ENCODE assay signal across 1 cellular context in the genomic region with DNA sequence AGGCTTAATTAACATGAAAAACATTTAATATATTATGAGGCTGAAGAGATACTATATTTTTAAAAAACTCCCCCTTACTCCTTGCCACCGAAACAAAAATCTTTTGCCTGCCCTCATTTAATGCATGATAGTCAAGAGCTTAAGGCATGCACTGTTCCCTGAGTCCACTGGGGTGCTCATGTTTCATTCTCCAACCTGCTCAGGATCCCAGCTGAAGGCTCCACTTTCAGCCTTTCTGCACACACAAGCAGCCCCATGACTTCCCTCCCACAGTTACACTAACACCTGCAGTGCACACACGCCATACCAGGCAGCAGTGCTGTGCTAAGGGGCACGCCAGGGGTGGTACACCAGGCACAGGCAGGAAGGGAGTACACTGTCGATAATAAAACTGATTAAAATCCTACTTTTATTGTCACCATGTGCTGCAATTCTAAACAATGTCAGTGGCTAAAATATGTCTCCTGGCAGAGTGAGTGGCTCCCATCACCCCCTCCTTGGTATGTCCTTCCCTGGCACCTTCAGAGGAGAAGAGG.
TF ChIP-seq lines count a peak whose summit lies in the region.

No MANE protein-coding gene starts in this region.

TF ChIP-seq in HCT116, 20 proteins besides CTCF, POLR2A, EP300 and RAD21 (continued from another document):
- TF ChIP-seq, protein P1, sequence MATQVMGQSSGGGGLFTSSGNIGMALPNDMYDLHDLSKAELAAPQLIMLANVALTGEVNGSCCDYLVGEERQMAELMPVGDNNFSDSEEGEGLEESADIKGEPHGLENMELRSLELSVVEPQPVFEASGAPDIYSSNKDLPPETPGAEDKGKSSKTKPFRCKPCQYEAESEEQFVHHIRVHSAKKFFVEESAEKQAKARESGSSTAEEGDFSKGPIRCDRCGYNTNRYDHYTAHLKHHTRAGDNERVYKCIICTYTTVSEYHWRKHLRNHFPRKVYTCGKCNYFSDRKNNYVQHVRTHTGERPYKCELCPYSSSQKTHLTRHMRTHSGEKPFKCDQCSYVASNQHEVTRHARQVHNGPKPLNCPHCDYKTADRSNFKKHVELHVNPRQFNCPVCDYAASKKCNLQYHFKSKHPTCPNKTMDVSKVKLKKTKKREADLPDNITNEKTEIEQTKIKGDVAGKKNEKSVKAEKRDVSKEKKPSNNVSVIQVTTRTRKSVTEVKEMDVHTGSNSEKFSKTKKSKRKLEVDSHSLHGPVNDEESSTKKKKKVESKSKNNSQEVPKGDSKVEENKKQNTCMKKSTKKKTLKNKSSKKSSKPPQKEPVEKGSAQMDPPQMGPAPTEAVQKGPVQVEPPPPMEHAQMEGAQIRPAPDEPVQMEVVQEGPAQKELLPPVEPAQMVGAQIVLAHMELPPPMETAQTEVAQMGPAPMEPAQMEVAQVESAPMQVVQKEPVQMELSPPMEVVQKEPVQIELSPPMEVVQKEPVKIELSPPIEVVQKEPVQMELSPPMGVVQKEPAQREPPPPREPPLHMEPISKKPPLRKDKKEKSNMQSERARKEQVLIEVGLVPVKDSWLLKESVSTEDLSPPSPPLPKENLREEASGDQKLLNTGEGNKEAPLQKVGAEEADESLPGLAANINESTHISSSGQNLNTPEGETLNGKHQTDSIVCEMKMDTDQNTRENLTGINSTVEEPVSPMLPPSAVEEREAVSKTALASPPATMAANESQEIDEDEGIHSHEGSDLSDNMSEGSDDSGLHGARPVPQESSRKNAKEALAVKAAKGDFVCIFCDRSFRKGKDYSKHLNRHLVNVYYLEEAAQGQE (IDR thresholded peaks at IDR 0.05; ENCODE audit: low read depth): no peak
- TF ChIP-seq, protein P2, sequence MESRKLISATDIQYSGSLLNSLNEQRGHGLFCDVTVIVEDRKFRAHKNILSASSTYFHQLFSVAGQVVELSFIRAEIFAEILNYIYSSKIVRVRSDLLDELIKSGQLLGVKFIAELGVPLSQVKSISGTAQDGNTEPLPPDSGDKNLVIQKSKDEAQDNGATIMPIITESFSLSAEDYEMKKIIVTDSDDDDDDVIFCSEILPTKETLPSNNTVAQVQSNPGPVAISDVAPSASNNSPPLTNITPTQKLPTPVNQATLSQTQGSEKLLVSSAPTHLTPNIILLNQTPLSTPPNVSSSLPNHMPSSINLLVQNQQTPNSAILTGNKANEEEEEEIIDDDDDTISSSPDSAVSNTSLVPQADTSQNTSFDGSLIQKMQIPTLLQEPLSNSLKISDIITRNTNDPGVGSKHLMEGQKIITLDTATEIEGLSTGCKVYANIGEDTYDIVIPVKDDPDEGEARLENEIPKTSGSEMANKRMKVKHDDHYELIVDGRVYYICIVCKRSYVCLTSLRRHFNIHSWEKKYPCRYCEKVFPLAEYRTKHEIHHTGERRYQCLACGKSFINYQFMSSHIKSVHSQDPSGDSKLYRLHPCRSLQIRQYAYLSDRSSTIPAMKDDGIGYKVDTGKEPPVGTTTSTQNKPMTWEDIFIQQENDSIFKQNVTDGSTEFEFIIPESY (IDR thresholded peaks at IDR 0.05; ENCODE audit: extremely low read depth, insufficient replicate concordance, low read length): no peak
- TF ChIP-seq EGR1 (IDR thresholded peaks at IDR 0.05; ENCODE audit: low read depth) (no peak), ATF3 (IDR thresholded peaks at IDR 0.05) (no peak), YY1 (IDR thresholded peaks at IDR 0.05; ENCODE audit: extremely low read depth, insufficient replicate concordance, low read depth, low read length) (no peak), JUND (IDR thresholded peaks at IDR 0.05) (no peak), TCF7L2 (IDR thresholded peaks at IDR 0.05; ENCODE audit: borderline replicate concordance, extremely low read depth, insufficient read depth, insufficient read length) (no peak), ZFX (IDR thresholded peaks at IDR 0.05) (no peak), SRF (IDR thresholded peaks at IDR 0.05; ENCODE audit: low read depth) (no peak), SIN3A (IDR thresholded peaks at IDR 0.05; ENCODE audit: low read depth) (no peak), CBX3 (IDR thresholded peaks at IDR 0.05; ENCODE audit: low read depth) (no peak), FOSL1 (IDR thresholded peaks at IDR 0.05; ENCODE audit: low read depth) (no peak)
